In the genomic region with DNA sequence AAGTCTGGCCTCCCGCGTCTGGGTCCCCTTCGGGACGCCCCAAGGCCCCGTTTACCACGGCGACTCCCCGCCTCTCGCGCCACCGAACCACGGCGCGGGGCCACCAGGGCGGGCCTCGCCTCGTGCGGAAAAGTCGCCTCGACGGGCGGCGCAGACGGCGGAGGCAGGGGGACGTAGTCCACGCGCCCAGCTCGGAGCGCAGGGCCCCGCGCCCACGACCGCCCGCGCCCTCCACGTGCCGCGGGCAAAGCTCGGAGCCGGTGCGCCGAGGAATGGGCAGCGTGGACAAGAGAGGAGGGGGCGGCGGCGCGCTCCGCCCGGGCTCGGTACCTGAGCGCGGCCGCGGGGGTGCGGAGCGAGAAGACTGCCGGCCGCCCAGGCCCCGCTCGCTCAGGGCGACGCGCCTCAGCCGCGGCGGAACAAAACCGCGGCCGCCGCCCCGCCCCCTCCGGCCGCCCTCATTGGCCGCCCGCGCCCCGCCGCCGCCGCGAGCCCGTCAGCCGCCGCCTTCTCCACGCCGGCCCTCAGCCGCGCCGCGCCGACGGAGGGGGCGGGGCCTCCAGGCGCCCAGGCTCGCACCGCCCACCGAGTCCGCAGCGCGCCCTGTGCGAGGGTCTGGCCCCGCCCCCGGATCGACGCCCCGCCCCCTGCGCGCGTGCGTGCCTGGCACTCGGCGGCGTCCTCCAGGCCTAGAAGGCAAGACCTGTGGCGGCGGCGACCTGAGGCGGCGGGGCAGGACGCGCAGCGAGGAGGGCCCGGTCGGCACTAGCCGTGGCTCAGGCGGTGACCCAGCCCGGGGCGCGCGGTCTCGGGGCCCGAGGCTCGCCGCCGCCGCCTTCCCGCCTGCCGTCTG, we compare ENCODE assay signal across 8 cellular contexts. TPM values are rescaled to one million over a fixed set of nuclear protein-coding genes. Genes with fewer than 3 reads are reported as not detected.
DNase-seq lines count a peak whose midpoint lies in the region; ATAC-seq, FAIRE-seq and TF ChIP-seq lines count a peak whose summit lies in the region.

A gene with protein sequence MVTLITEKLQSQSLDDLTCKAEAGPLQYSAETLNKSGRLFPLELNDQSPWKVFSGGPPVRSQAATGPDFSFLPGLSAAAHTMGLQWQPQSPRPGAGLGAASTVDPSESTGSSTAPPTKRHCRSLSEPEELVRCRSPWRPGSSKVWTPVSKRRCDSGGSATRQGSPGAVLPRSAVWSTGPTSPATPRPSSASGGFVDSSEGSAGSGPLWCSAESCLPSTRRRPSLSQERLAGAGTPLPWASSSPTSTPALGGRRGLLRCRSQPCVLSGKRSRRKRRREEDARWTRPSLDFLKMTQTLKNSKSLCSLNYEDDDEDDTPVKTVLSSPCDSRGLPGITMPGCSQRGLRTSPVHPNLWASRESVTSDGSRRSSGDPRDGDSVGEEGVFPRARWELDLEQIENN (minus strand): TSS at position 411 of the 853 bp plus-strand sequence. CDS start 15,572 bp downstream, outside the sequence.

- FAIRE-seq in HepG2 (lab: Jason Lieb, UNC) = no peak

- H3K4me1 ChIP-seq in HepG2 (ENCODE audit: insufficient read depth, low read length) = peaks cover 39% of the 10 kb centered on the region

- peak within 1 kb of the TSS; percentile 6 to 68 (median 51); a peak in 4 of 6 replicates for H3K4me3 ChIP-seq in HepG2 (replicated peaks in 1 of 3; ENCODE audit: insufficient read depth in 1 of 3, low read depth in 2 of 3, low read length in 3 of 3)

- CTCF ChIA-PET in HepG2 (lab: Yijun Ruan, JAX; ENCODE audit: low intra/inter-chr PET ratio, low total read pairs) = no interaction called here

- no peak within 1 kb of the TSS for H2AFZ ChIP-seq in HepG2 (ENCODE audit: low read length)

- 23% methylated on average over 26 of the region's 138 CpGs for WGBS in HepG2 (ENCODE audit: low lambda C conversion rate)

- H3K9me3 ChIP-seq in HepG2 (ENCODE audit: low read length) = no peaks in the 10 kb centered on the region

- H3K27me3 ChIP-seq in HepG2 (ENCODE audit: control insufficient read depth in 1 of 2, insufficient read depth in 2 of 2, low read length in 2 of 2) = no peaks in the 10 kb centered on the region

- no peaks in the 10 kb centered on the region for H4K20me1 ChIP-seq in HepG2 (ENCODE audit: insufficient read depth, low read length)

- no peak for TF ChIP-seq EP300 in HepG2 (IDR thresholded peaks at IDR 0.05; ENCODE audit: low read depth in 2 of 2, low read length in 2 of 2)
- no peak for TF ChIP-seq EP300 in HepG2 (CRISPR knock-in tag; IDR thresholded peaks at IDR 0.05; ENCODE audit: borderline replicate concordance)

- H3K79me2 ChIP-seq in HepG2 (ENCODE audit: insufficient read depth, low read length) = no peaks in the 10 kb centered on the region

- peak; percentile 65 for TF ChIP-seq RAD21 in HepG2 (CRISPR knock-in tag; IDR thresholded peaks at IDR 0.05)

- intact Hi-C loops in HepG2 (cut with micrococcal nuclease; ENCODE audit: unreplicated experiment) = no loop called here

- peak within 1 kb of the TSS; percentile 71 for H3K4me2 ChIP-seq in HepG2 (ENCODE audit: low read depth, low read length)

- POLR2A ChIA-PET in HepG2 (lab: Yijun Ruan, JAX) = no interaction called here

- peak; percentile 49 for TF ChIP-seq POLR2A in GM18951 (IDR thresholded peaks at IDR 0.05; ENCODE audit: extremely low read depth, insufficient read depth, insufficient read length)
- TF ChIP-seq POLR2A in HepG2 (IDR thresholded peaks at IDR 0.05; ENCODE audit: insufficient read depth in 1 of 2, low read depth in 2 of 2, low read length in 2 of 2) = peak in 1 of 2 experiments; percentile 40; a peak in 1 of 4 replicates

- in situ Hi-C loops in GM18951 (cut with MboI; ENCODE audit: low sequenced_read_pairs, unreplicated experiment) = no loop called here
- in situ Hi-C loops in HepG2 (cut with HindIII; ENCODE audit: extremely low pct_ligation_motif_present, low pct_unique_long_range_greater_than_20kb) = no loop called here

- H3K36me3 ChIP-seq in HepG2 (replicated peaks in 1 of 2; ENCODE audit: control insufficient read depth in 1 of 2, insufficient read depth in 2 of 2, low read length in 2 of 2) = no peaks in the 10 kb centered on the region

- DNase-seq in AG08395 (ENCODE audit: low spot score) (peak; percentile 97), NCI-H460 (ENCODE audit: extremely low read depth, low read depth) (peak; percentile 85), dedifferentiated amniotic fluid mesenchymal stem cell (ENCODE audit: extremely low spot score) (peak; percentile 57), HepG2 (ENCODE audit: low spot score) (peak; percentile 58)
- peak; percentile 91 for DNase-seq in activated CD4-positive, alpha-beta T cell treated with anti-CD3 and anti-CD28 coated beads, Interleukin-2, amount 50 U/mL, for 24 hours (ENCODE audit: low read depth in 1 of 2, low spot score in 1 of 2)
- peak; percentile 87 for DNase-seq in stimulated activated CD4-positive, alpha-beta T cell treated with anti-CD3 and anti-CD28 coated beads, Interleukin-2, amount 100 ng/mL, for 4 hours (ENCODE audit: low read depth)

- H3K9ac ChIP-seq in HepG2 (ENCODE audit: insufficient read depth, low read depth, low read length) = peak within 1 kb of the TSS; percentile 65

- TF ChIP-seq CTCF in HepG2 (CRISPR knock-in tag; IDR thresholded peaks at IDR 0.05) = no peak; the same call in 1 of the 2 replicates

- ATAC-seq in HG03139 (IDR thresholded peaks at IDR 0.05; ENCODE audit: unreplicated experiment) (peak; percentile 80), HepG2 (peak; percentile 77)

- H3K27ac ChIP-seq in HepG2 (ENCODE audit: extremely low read length, insufficient read depth, low read length) = no peak within 1 kb of the TSS

- no TSS peak for BruUV-seq in HepG2 (replicated peaks; lab: Mats Ljungman, UMichigan)

TF ChIP-seq in HepG2, 621 proteins besides CTCF, POLR2A, EP300 and RAD21 (continues in another document):
- TF ChIP-seq CENPT (CRISPR knock-in tag; IDR thresholded peaks at IDR 0.05; ENCODE audit: low read depth) = 0 out of 2 replicates have a peak, but pooled peaks have one; percentile 3
- TF ChIP-seq ZNF33B (CRISPR knock-in tag; IDR thresholded peaks at IDR 0.05) = no peak
- no peak for TF ChIP-seq POLR2AphosphoS5 (IDR thresholded peaks at IDR 0.05; ENCODE audit: low read depth, low read length)
- TF ChIP-seq ZNF101 (CRISPR knock-in tag; IDR thresholded peaks at IDR 0.05; ENCODE audit: borderline replicate concordance, low read depth) = no peak
- TF ChIP-seq, protein P1, sequence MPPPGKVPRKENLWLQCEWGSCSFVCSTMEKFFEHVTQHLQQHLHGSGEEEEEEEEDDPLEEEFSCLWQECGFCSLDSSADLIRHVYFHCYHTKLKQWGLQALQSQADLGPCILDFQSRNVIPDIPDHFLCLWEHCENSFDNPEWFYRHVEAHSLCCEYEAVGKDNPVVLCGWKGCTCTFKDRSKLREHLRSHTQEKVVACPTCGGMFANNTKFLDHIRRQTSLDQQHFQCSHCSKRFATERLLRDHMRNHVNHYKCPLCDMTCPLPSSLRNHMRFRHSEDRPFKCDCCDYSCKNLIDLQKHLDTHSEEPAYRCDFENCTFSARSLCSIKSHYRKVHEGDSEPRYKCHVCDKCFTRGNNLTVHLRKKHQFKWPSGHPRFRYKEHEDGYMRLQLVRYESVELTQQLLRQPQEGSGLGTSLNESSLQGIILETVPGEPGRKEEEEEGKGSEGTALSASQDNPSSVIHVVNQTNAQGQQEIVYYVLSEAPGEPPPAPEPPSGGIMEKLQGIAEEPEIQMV (CRISPR knock-in tag; IDR thresholded peaks at IDR 0.05; ENCODE audit: low read depth) = no peak
- no peak for TF ChIP-seq NR2C2 (CRISPR knock-in tag; IDR thresholded peaks at IDR 0.05; ENCODE audit: borderline replicate concordance)
- no peak for TF ChIP-seq MAZ (IDR thresholded peaks at IDR 0.05; ENCODE audit: borderline replicate concordance, low read depth, low read length)
- TF ChIP-seq MAZ (CRISPR knock-in tag; IDR thresholded peaks at IDR 0.05; ENCODE audit: low read depth) = peak; percentile 68; the same call in 1 of the 2 replicates
- peak; percentile 98 for TF ChIP-seq ZNF777 (CRISPR knock-in tag; IDR thresholded peaks at IDR 0.05)
- no peak for TF ChIP-seq ZNF747 (CRISPR knock-in tag; IDR thresholded peaks at IDR 0.05; ENCODE audit: borderline replicate concordance)
- 0 out of 2 replicates have a peak, but pooled peaks have one; percentile 21 for TF ChIP-seq PHF8 (CRISPR knock-in tag; IDR thresholded peaks at IDR 0.05)

RNA-seq across cellular contexts. Expression of the gene that starts here (rescaled TPM):
- total RNA-seq in NCI-H460 (2014; rRNA removed; shearing (Covaris generic)) = 1.3 and 2.1 TPM in 2 replicates
- 6.7 and 10.1 TPM in 2 replicates for polyA plus RNA-seq in NCI-H460 (2014; cell fraction: nucleus; rRNA removed)
- total RNA-seq in HepG2 (2016; rRNA removed; fragmentation: Illumina TruSeq; extraction: Trizol) = 0.62 and 1.1 TPM in 2 replicates
- total RNA-seq in HepG2 (2016; cell fraction: cytosol; rRNA removed; fragmentation: Illumina TruSeq; extraction: Trizol; ENCODE audit: low read depth) = 1.9 TPM in 1 of 2 replicates, not detected in the other
- total RNA-seq in HepG2 (2016; cell fraction: insoluble cytoplasmic fraction; rRNA removed; fragmentation: Illumina TruSeq; extraction: Trizol) = 0.22 and 0.56 TPM in 2 replicates
- 0.83 and 1.1 TPM in 2 replicates for total RNA-seq in HepG2 (2016; cell fraction: membrane; rRNA removed; fragmentation: Illumina TruSeq; extraction: Trizol)
- 0.43 and 0.44 TPM in 2 replicates for total RNA-seq in HepG2 (2016; cell fraction: nucleus; rRNA removed; fragmentation: Illumina TruSeq; extraction: Trizol)
- 0.46 and 0.48 TPM in 2 replicates for polyA plus RNA-seq in HepG2 (2011; rRNA removed)
- 0.33 and 0.60 TPM in 2 replicates for polyA plus RNA-seq in HepG2 (2011; cell fraction: cytosol; rRNA removed)
- 0.69 and 0.85 TPM in 2 replicates for polyA plus RNA-seq in HepG2 (2011; cell fraction: nucleus; rRNA removed)
- polyA plus RNA-seq in HepG2 (2012) = 0.20 and 0.35 TPM in 2 replicates
- 0.21 and 0.32 TPM in 2 replicates for polyA plus RNA-seq in HepG2 (2016; cell fraction: cytosol; fragmentation: Illumina TruSeq; extraction: Trizol; ENCODE audit: low read depth)
- 0.46 and 0.47 TPM in 2 replicates for polyA plus RNA-seq in HepG2 (2016; cell fraction: insoluble cytoplasmic fraction; fragmentation: Illumina TruSeq; extraction: Trizol; ENCODE audit: low read depth)
- 0.26 and 0.55 TPM in 2 replicates for polyA plus RNA-seq in HepG2 (2016; cell fraction: membrane; fragmentation: Illumina TruSeq; extraction: Trizol; ENCODE audit: low read depth)
- polyA plus RNA-seq in HepG2 (2016; cell fraction: nucleus; fragmentation: Illumina TruSeq; extraction: Trizol; ENCODE audit: insufficient read depth, low read depth) = 0.53 and 0.70 TPM in 2 replicates
- 0.62 and 1.6 TPM in 2 replicates for polyA minus RNA-seq in HepG2 (2011; rRNA and poly(A)+ RNA removed; ENCODE audit: low replicate concordance)
- polyA minus RNA-seq in HepG2 (2011; cell fraction: cytosol; rRNA and poly(A)+ RNA removed) = not detected in 2 replicates
- 0.13 and 0.50 TPM in 2 replicates for polyA minus RNA-seq in HepG2 (2011; cell fraction: nucleus; rRNA and poly(A)+ RNA removed)
